12 cellular contexts compared by ENCODE assay signal in genomic region chr2:120741514-120742448, GRCh38. TPM values are rescaled to one million over a fixed set of nuclear protein-coding genes. Genes with fewer than 3 reads are reported as not detected.
DNase-seq lines count a peak whose midpoint lies in the region; ATAC-seq and TF ChIP-seq lines count a peak whose summit lies in the region.
"Had no signal": no experiment of that assay in that cellular context is flagged by ENCODE, and none has a peak within 500 bp of the region (broad histone marks: within the 10 kb centered on the region; RNA-seq: fewer than 3 reads in every experiment).

No MANE protein-coding gene starts in this region.

- CTCF ChIA-PET in Calu3 (lab: Charles Lee): interaction anchor here (1.0 kb wide), 1 partner anchor 18 kb away, joined by 3 read pairs; no protein-coding TSS in a partner anchor

- no peak overlapping the region for H3K27ac Mint-ChIP-seq in Calu3 (ENCODE audit: unreplicated experiment)

- H3K4me1 Mint-ChIP-seq in Calu3 (ENCODE audit: low read depth, unreplicated experiment): peaks cover 19% of the 10 kb centered on the region

- peak; percentile 49 for DNase-seq in Calu3
- no peak for DNase-seq in WERI-Rb-1
- DNase-seq in left ventricle myocardium superior: no peak
- DNase-seq in stimulated activated CD4-positive, alpha-beta T cell treated with anti-CD3 and anti-CD28 coated beads, Interleukin-4, amount 100 ng/mL, for 4 hours: no peak
- no peak for DNase-seq in stimulated activated naive CD4-positive, alpha-beta T cell treated with Interleukin-2 at 50 U/mL for 16 hours (lab: John Stamatoyannopoulos, UW)
- no peak for DNase-seq in NCI-H510A (lab: John Stamatoyannopoulos, UW)
- DNase-seq: activated T-cell treated with anti-CD3 and anti-CD28 coated beads for 4 hours, KBM-7 had no signal

- ATAC-seq in left ventricle myocardium superior: peak; percentile 56
- ATAC-seq in HG03280 (IDR thresholded peaks at IDR 0.05; ENCODE audit: unreplicated experiment): no peak

- H3K27me3 ChIP-seq in WERI-Rb-1 (ENCODE audit: insufficient read depth, low read depth, severe bottlenecking): peaks cover 65% of the 10 kb centered on the region
- H3K27me3 ChIP-seq in rectal smooth muscle tissue (ENCODE audit: control insufficient read depth, insufficient read depth, low read length): peaks cover 5% of the 10 kb centered on the region

- H3K27ac ChIP-seq in WERI-Rb-1: no peak overlapping the region
- H3K27ac ChIP-seq in rectal smooth muscle tissue (ENCODE audit: low read depth, low read length): no peak overlapping the region
- H3K27ac ChIP-seq: epithelial cell of prostate had no signal

- H3K4me1 ChIP-seq in rectal smooth muscle tissue (ENCODE audit: control insufficient read depth, insufficient read depth, low read length): peaks cover 3% of the 10 kb centered on the region

- H3K27me3 Mint-ChIP-seq in Calu3 (ENCODE audit: unreplicated experiment): peaks cover 76% of the 10 kb centered on the region

- BruUV-seq in Calu3 (replicated peaks; lab: Mats Ljungman, UMichigan): no TSS peak

- peaks cover 16% of the 10 kb centered on the region for H3K36me3 Mint-ChIP-seq in Calu3 (ENCODE audit: insufficient read depth, unreplicated experiment)

- no peaks in the 10 kb centered on the region for H3K9me3 ChIP-seq in WERI-Rb-1 (ENCODE audit: severe bottlenecking)

- H3K36me3 ChIP-seq in WERI-Rb-1: no peaks in the 10 kb centered on the region
- H3K36me3 ChIP-seq in rectal smooth muscle tissue (ENCODE audit: control insufficient read depth, insufficient read depth, low read length): no peaks in the 10 kb centered on the region

- H3K4me3 Mint-ChIP-seq in Calu3 (ENCODE audit: low read depth, unreplicated experiment): peak overlapping the region; percentile 50

- no peak overlapping the region for H3K9ac ChIP-seq in rectal smooth muscle tissue (ENCODE audit: low read length)

- intact Hi-C loops in Calu3 (cut with micrococcal nuclease; ENCODE audit: unreplicated experiment) (no loop called here), left ventricle myocardium superior (cut with micrococcal nuclease) (loop anchor here (10.0 kb wide), 1 partner anchor 123 kb away; no protein-coding TSS in a partner anchor)

- no peaks in the 10 kb centered on the region for H3K9me3 Mint-ChIP-seq in Calu3 (ENCODE audit: low read depth, unreplicated experiment)

- H3K4me3 ChIP-seq in WERI-Rb-1 (ENCODE audit: low read depth, low read length): peak overlapping the region; percentile 33
- peak overlapping the region; percentile 36 for H3K4me3 ChIP-seq in rectal smooth muscle tissue (ENCODE audit: low read length)

- TF ChIP-seq CTCF in Calu3 (IDR thresholded peaks at IDR 0.05; ENCODE audit: unreplicated experiment) (no peak), WERI-Rb-1 (IDR thresholded peaks at IDR 0.05; ENCODE audit: low read depth, low read length) (no peak)

RNA-seq across cellular contexts. Expression of gene GLI2, which starts 6.1 kb away (rescaled TPM):
- 1.4 and 1.6 TPM in 2 replicates for total RNA-seq in Calu3 (2022)
- 2.1 TPM for total RNA-seq in left ventricle myocardium superior
- total RNA-seq: G401 had no signal
